ENCODE assay signal across 8 cellular contexts in the genomic region with DNA sequence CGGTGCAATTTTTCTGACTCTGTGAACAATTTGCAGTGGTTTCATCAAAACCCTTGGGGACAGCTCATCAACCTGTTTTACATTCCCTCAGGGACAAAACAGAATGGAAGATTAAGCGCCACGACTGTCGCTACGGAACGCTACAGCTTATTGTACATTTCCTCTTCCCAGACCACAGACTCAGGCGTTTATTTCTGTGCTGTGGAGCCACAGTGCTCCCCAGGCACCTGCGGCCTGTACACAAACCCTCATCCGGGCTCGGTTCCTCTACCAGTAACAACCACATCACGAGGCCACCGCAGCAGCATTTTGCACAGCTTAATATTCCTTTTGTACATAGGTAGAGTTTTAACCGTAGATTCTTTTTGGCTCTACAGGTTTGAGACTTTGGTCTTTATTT.
DNase-seq lines count a peak whose midpoint lies in the region; ATAC-seq and TF ChIP-seq lines count a peak whose summit lies in the region.

No MANE protein-coding gene starts in this region.

- WGBS in right cardiac atrium: 75% methylated on average over 13 of the region's 13 CpGs
- 90 to 100% methylated on average over 3 to 13 of the region's 13 CpGs for WGBS in endodermal cell (ENCODE audit: insufficient coverage in 1 of 2, insufficient read length in 1 of 2), 2 experiments

- peak overlapping the region; percentile 89 for H3K4me3 Mint-ChIP-seq in T-helper 1 cell treated with Interleukin-12 subunit alpha and Interleukin-12 subunit beta and Interleukin-4 antibody, amounts not matched to agents 30 μg/mL and 1 μg/mL, for 36 hours
- peak overlapping the region; percentile 90 to 97 (median 93) for H3K4me3 Mint-ChIP-seq in naive thymus-derived CD4-positive, alpha-beta T cell
- H3K4me3 Mint-ChIP-seq in endodermal cell: no peak overlapping the region

- H3K4me1 Mint-ChIP-seq in T-helper 1 cell treated with Interleukin-12 subunit alpha and Interleukin-12 subunit beta and Interleukin-4 antibody, amounts not matched to agents 30 μg/mL and 1 μg/mL, for 36 hours (ENCODE audit: low read depth): peaks cover 33% of the 10 kb centered on the region
- peaks cover 12 to 63% (median 53%) of the 10 kb centered on the region in 7 donors for H3K4me1 Mint-ChIP-seq in naive thymus-derived CD4-positive, alpha-beta T cell
- peaks cover 6% of the 10 kb centered on the region for H3K4me1 Mint-ChIP-seq in endodermal cell

- H3K4me3 ChIP-seq in right cardiac atrium (ENCODE audit: low read length) (no peak overlapping the region), tibial artery (no peak overlapping the region), endodermal cell (ENCODE audit: low read length) (no peak overlapping the region)
- H3K4me3 ChIP-seq in naive thymus-derived CD4-positive, alpha-beta T cell (ENCODE audit: low read length): peak overlapping the region; percentile 83

- H3K27ac Mint-ChIP-seq in T-helper 1 cell treated with Interleukin-12 subunit alpha and Interleukin-12 subunit beta and Interleukin-4 antibody, amounts not matched to agents 30 μg/mL and 1 μg/mL, for 36 hours: peak overlapping the region; percentile 88
- peak overlapping the region; percentile 90 to 97 (median 95) for H3K27ac Mint-ChIP-seq in naive thymus-derived CD4-positive, alpha-beta T cell
- H3K27ac Mint-ChIP-seq in endodermal cell: no peak overlapping the region

- no peaks in the 10 kb centered on the region for H3K36me3 ChIP-seq in naive thymus-derived CD4-positive, alpha-beta T cell (ENCODE audit: control insufficient read depth in 2 of 3, insufficient read depth in 3 of 3, low read length in 3 of 3)
- no peaks in the 10 kb centered on the region for H3K36me3 ChIP-seq in tibial artery
- H3K36me3 ChIP-seq in endodermal cell (ENCODE audit: control insufficient read depth, insufficient read depth, low read length): no peaks in the 10 kb centered on the region

- CTCF ChIA-PET in naive thymus-derived CD4-positive, alpha-beta T cell (lab: Charles Lee): interaction anchor here (0.6 to 1.7 kb wide), 10 partner anchors 9 to 891 kb away, joined by 3 to 10 read pairs (median 4); no protein-coding TSS in a partner anchor

- intact Hi-C loops in right cardiac atrium (cut with DNase I) (no loop called here), left cardiac atrium (cut with DNase I) (no loop called here), tibial artery (cut with DNase I; ENCODE audit: low total_unique reads) (no loop called here)
- intact Hi-C loops in naive thymus-derived CD4-positive, alpha-beta T cell (cut with micrococcal nuclease): loop anchor here (1.0 to 5.0 kb wide), 3 partner anchors 10 to 36 kb away; no protein-coding TSS in a partner anchor

- H3K9ac ChIP-seq in endodermal cell (ENCODE audit: extremely low read depth, low read length, poor library complexity, severe bottlenecking): no peak overlapping the region

- H3K27me3 ChIP-seq in right cardiac atrium (ENCODE audit: control insufficient read depth, insufficient read depth): peaks cover under 1% of the 10 kb centered on the region
- H3K27me3 ChIP-seq in naive thymus-derived CD4-positive, alpha-beta T cell (ENCODE audit: control insufficient read depth in 2 of 2, insufficient read depth in 2 of 2, low read length in 2 of 2): no peaks in the 10 kb centered on the region
- no peaks in the 10 kb centered on the region for H3K27me3 ChIP-seq in tibial artery
- H3K27me3 ChIP-seq in endodermal cell (ENCODE audit: control insufficient read depth, insufficient read depth, low read length, poor library complexity, severe bottlenecking): no peaks in the 10 kb centered on the region

- no peaks in the 10 kb centered on the region for H3K4me1 ChIP-seq in right cardiac atrium (ENCODE audit: control insufficient read depth, insufficient read depth, low read length)
- peaks cover 9 to 12% of the 10 kb centered on the region in 2 donors for H3K4me1 ChIP-seq in naive thymus-derived CD4-positive, alpha-beta T cell (ENCODE audit: control insufficient read depth in 2 of 2, insufficient read depth in 2 of 2, low read length in 2 of 2)
- peaks cover 0 to 3% (median 0%) of the 10 kb centered on the region in 4 donors for H3K4me1 ChIP-seq in tibial artery
- H3K4me1 ChIP-seq in endodermal cell (ENCODE audit: control insufficient read depth, insufficient read depth, low read length): no peaks in the 10 kb centered on the region

- H3K36me3 Mint-ChIP-seq in T-helper 1 cell treated with Interleukin-12 subunit alpha and Interleukin-12 subunit beta and Interleukin-4 antibody, amounts not matched to agents 30 μg/mL and 1 μg/mL, for 36 hours (ENCODE audit: low read depth): no peaks in the 10 kb centered on the region
- H3K36me3 Mint-ChIP-seq in naive thymus-derived CD4-positive, alpha-beta T cell: peaks cover 0 to 5% (median 0%) of the 10 kb centered on the region in 5 donors
- H3K36me3 Mint-ChIP-seq in endodermal cell (ENCODE audit: low read depth): no peaks in the 10 kb centered on the region

- ATAC-seq in right cardiac atrium (peak in 1 of 2 donors; percentile 39), left cardiac atrium (no peak), HG03064 (IDR thresholded peaks at IDR 0.05; ENCODE audit: low read depth, unreplicated experiment) (peak; percentile 94)
- peak; percentile 88 for ATAC-seq in naive thymus-derived CD4-positive, alpha-beta T cell

- no peak overlapping the region for H3K27ac ChIP-seq in right cardiac atrium (ENCODE audit: low read length)
- peak overlapping the region; percentile 63 for H3K27ac ChIP-seq in naive thymus-derived CD4-positive, alpha-beta T cell (ENCODE audit: low read depth, low read length)
- no peak overlapping the region for H3K27ac ChIP-seq in tibial artery
- no peak overlapping the region for H3K27ac ChIP-seq in endodermal cell (ENCODE audit: low read depth, low read length)

- POLR2A ChIA-PET in naive thymus-derived CD4-positive, alpha-beta T cell (lab: Charles Lee): interaction anchor here (0.6 to 3.5 kb wide), 18 partner anchors 9 to 793 kb away, joined by 3 to 25 read pairs (median 4); no protein-coding TSS in a partner anchor

- DNase-seq in right cardiac atrium (peak in 2 of 3 donors; percentile 14 to 45), left cardiac atrium (no peak), tibial artery (no peak), endodermal cell (no peak), occipital lobe (lab: John Stamatoyannopoulos, UW) (no peak)
- peak in 8 of 9 donors; percentile 39 to 81 (median 74) for DNase-seq in naive thymus-derived CD4-positive, alpha-beta T cell

- no peak for TF ChIP-seq CTCF in tibial artery (IDR thresholded peaks at IDR 0.05)
- no peak for TF ChIP-seq CTCF in endodermal cell (conservative IDR thresholded peaks at IDR 0.05)

- H3K27me3 Mint-ChIP-seq in T-helper 1 cell treated with Interleukin-12 subunit alpha and Interleukin-12 subunit beta and Interleukin-4 antibody, amounts not matched to agents 30 μg/mL and 1 μg/mL, for 36 hours (ENCODE audit: low read depth): no peaks in the 10 kb centered on the region
- H3K27me3 Mint-ChIP-seq in naive thymus-derived CD4-positive, alpha-beta T cell: no peaks in the 10 kb centered on the region
- peaks cover 4% of the 10 kb centered on the region for H3K27me3 Mint-ChIP-seq in endodermal cell (ENCODE audit: insufficient read depth)

- no peaks in the 10 kb centered on the region for H3K9me3 Mint-ChIP-seq in T-helper 1 cell treated with Interleukin-12 subunit alpha and Interleukin-12 subunit beta and Interleukin-4 antibody, amounts not matched to agents 30 μg/mL and 1 μg/mL, for 36 hours
- peaks cover 0 to 7% (median 2%) of the 10 kb centered on the region in 11 donors for H3K9me3 Mint-ChIP-seq in naive thymus-derived CD4-positive, alpha-beta T cell
- H3K9me3 Mint-ChIP-seq in endodermal cell: no peaks in the 10 kb centered on the region

- no peaks in the 10 kb centered on the region for H3K9me3 ChIP-seq in right cardiac atrium (ENCODE audit: control insufficient read depth, low read length)
- no peaks in the 10 kb centered on the region for H3K9me3 ChIP-seq in naive thymus-derived CD4-positive, alpha-beta T cell (ENCODE audit: control insufficient read depth in 2 of 3, low read length in 3 of 3)
- H3K9me3 ChIP-seq in tibial artery: no peaks in the 10 kb centered on the region
- no peaks in the 10 kb centered on the region for H3K9me3 ChIP-seq in endodermal cell (ENCODE audit: control insufficient read depth, low read length)

Comparison
In these comparisons a context has a peak if more than half of its experiments do, and no peak if none do; other contexts are left out.
1. DNase-seq: peak in right cardiac atrium (2 of 3) and naive thymus-derived CD4-positive, alpha-beta T cell (8 of 9); none in left cardiac atrium (single experiment), tibial artery (0 of 2), endodermal cell (single experiment) and occipital lobe (single experiment).
2. ATAC-seq: peak in HG03064 (single experiment) and naive thymus-derived CD4-positive, alpha-beta T cell (single experiment); none in left cardiac atrium (0 of 2).
3. intact Hi-C loops: an anchor here in naive thymus-derived CD4-positive, alpha-beta T cell (1.0 to 5.0 kb wide); none called in right cardiac atrium, left cardiac atrium and tibial artery.